ENCODE assay signal across 19 cellular contexts in the genomic region with DNA sequence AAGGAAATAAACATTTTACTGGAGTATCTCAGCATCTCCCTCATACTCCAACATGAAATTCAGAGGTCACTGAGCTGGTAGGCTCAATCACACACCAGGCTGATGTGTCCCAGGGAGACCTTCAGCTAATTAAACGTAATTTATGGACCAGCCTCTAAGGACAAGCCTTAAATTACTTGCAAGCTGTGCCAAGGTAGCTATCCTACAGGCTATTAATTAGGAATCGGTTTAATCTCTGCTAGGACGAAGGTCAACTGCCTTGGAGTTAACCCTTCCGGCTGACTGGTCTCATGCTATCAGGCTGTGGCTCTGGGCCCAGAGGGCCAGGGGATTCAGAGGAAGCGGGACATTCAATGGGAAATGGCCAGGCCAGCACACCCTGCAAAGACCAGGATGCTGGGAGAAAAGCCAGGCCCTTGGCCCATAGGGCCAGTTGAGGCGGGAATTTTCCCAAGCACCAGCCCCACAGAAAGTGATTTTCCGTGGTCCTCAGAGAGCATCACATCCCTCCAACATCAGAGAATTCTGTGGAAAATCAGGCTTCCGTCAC. TPM values are rescaled to one million over a fixed set of nuclear protein-coding genes. Genes with fewer than 3 reads are reported as not detected.
DNase-seq lines count a peak whose midpoint lies in the region; ATAC-seq and TF ChIP-seq lines count a peak whose summit lies in the region.
"Had no signal": no experiment of that assay in that cellular context is flagged by ENCODE, and none has a peak within 500 bp of the region (broad histone marks: within the 10 kb centered on the region; RNA-seq: fewer than 3 reads in every experiment).

No MANE protein-coding gene starts in this region.

- POLR2A ChIA-PET in CD8-positive, alpha-beta memory T cell (lab: Charles Lee), result interaction anchor here (0.5 to 1.2 kb wide), 4 partner anchors 19 to 440 kb away, joined by 3 to 4 read pairs (median 4); partner anchors contain the start of gene DHRS3

- H3K27ac ChIP-seq in VCaP (peak overlapping the region; percentile 92), gastroesophageal sphincter (peak overlapping the region; percentile 12 to 95 (median 91)), sigmoid colon (peak overlapping the region; percentile 90 to 99 (median 94)), endodermal cell (ENCODE audit: low read depth, low read length) (no peak overlapping the region)
- H3K27ac ChIP-seq in CD8-positive, alpha-beta memory T cell (ENCODE audit: low read depth, low read length), result no peak overlapping the region
- H3K27ac ChIP-seq: RWPE1 had no signal

- H3K4me1 Mint-ChIP-seq in Calu3 (ENCODE audit: low read depth, unreplicated experiment) (peaks cover 63% of the 10 kb centered on the region), chondrocyte (ENCODE audit: low read depth) (peaks cover 36% of the 10 kb centered on the region), endodermal cell (peaks cover 22% of the 10 kb centered on the region)
- peaks cover 41 to 79% (median 61%) of the 10 kb centered on the region in 3 donors for H3K4me1 Mint-ChIP-seq in CD8-positive, alpha-beta memory T cell

- no peak for DNase-seq in Calu3
- no peak for DNase-seq in sigmoid colon
- no peak for DNase-seq in chondrocyte (ENCODE audit: low spot score)
- no peak for DNase-seq in endodermal cell
- no peak for DNase-seq in CD8-positive, alpha-beta memory T cell
- DNase-seq: activated CD8-positive, alpha-beta memory T cell treated with anti-CD3 and anti-CD28 coated beads for 24 hours; activated naive CD8-positive, alpha-beta T cell treated with anti-CD3 and anti-CD28 coated beads, Interleukin-2, amount 10 ng/mL, durations not matched to agents 7 days and 5 days; caudate nucleus; CD4-positive, alpha-beta memory T cell; HFFc6; Karpas-422; NCI-H1105 treated with DMSO at 0.1 percent for 48 hours; NCI-H2171 treated with DMSO at 0.1 percent for 48 hours had no signal

- H3K36me3 Mint-ChIP-seq in Calu3 (ENCODE audit: insufficient read depth, unreplicated experiment) (peaks cover 96% of the 10 kb centered on the region), chondrocyte (ENCODE audit: low read depth) (peaks cover 2% of the 10 kb centered on the region), endodermal cell (ENCODE audit: low read depth) (no peaks in the 10 kb centered on the region)
- peaks cover 0 to 6% (median 4%) of the 10 kb centered on the region in 3 donors for H3K36me3 Mint-ChIP-seq in CD8-positive, alpha-beta memory T cell

- no peak for TF ChIP-seq CTCF in Calu3 (IDR thresholded peaks at IDR 0.05; ENCODE audit: unreplicated experiment)
- no peak for TF ChIP-seq CTCF in VCaP (conservative IDR thresholded peaks at IDR 0.05)
- no peak for TF ChIP-seq CTCF in gastroesophageal sphincter (IDR thresholded peaks at IDR 0.05)
- TF ChIP-seq CTCF in sigmoid colon (IDR thresholded peaks at IDR 0.05), result no peak
- TF ChIP-seq CTCF in chondrocyte (IDR thresholded peaks at IDR 0.05), result no peak
- TF ChIP-seq CTCF in endodermal cell (conservative IDR thresholded peaks at IDR 0.05), result no peak

- H3K9me3 Mint-ChIP-seq in Calu3 (ENCODE audit: low read depth, unreplicated experiment), result no peaks in the 10 kb centered on the region
- no peaks in the 10 kb centered on the region for H3K9me3 Mint-ChIP-seq in chondrocyte (ENCODE audit: low read depth)
- no peaks in the 10 kb centered on the region for H3K9me3 Mint-ChIP-seq in endodermal cell
- no peaks in the 10 kb centered on the region for H3K9me3 Mint-ChIP-seq in CD8-positive, alpha-beta memory T cell
- H3K9me3 Mint-ChIP-seq: activated naive CD8-positive, alpha-beta T cell treated with anti-CD3 and anti-CD28 coated beads, Interleukin-2, amount 10 ng/mL, durations not matched to agents 7 days and 5 days; CD4-positive, alpha-beta memory T cell; HFFc6; stimulated activated naive CD8-positive, alpha-beta T cell treated with anti-CD3 and anti-CD28 coated beads, Interleukin-15, Interleukin-2, amounts not matched to agents 100 ng/mL and 50 ng/mL, for 24 hours had no signal

- TF ChIP-seq EP300 in gastroesophageal sphincter (IDR thresholded peaks at IDR 0.05), result no peak
- TF ChIP-seq EP300 in sigmoid colon (IDR thresholded peaks at IDR 0.05), result no peak

- H3K4me3 Mint-ChIP-seq in Calu3 (ENCODE audit: low read depth, unreplicated experiment), result no peak overlapping the region
- H3K4me3 Mint-ChIP-seq in chondrocyte (ENCODE audit: unreplicated experiment), result no peak overlapping the region
- H3K4me3 Mint-ChIP-seq in endodermal cell, result no peak overlapping the region
- H3K4me3 Mint-ChIP-seq in CD8-positive, alpha-beta memory T cell, result no peak overlapping the region
- H3K4me3 Mint-ChIP-seq: activated naive CD8-positive, alpha-beta T cell treated with anti-CD3 and anti-CD28 coated beads, Interleukin-2, amount 10 ng/mL, durations not matched to agents 7 days and 5 days; HFFc6; stimulated activated naive CD8-positive, alpha-beta T cell treated with anti-CD3 and anti-CD28 coated beads, Interleukin-15, Interleukin-2, amounts not matched to agents 100 ng/mL and 50 ng/mL, for 24 hours had no signal

- H3K9ac ChIP-seq in endodermal cell (ENCODE audit: extremely low read depth, low read length, poor library complexity, severe bottlenecking), result no peak overlapping the region

- H3K27ac Mint-ChIP-seq in Calu3 (ENCODE audit: unreplicated experiment) (peak overlapping the region; percentile 79), chondrocyte (ENCODE audit: unreplicated experiment) (no peak overlapping the region), endodermal cell (no peak overlapping the region)
- H3K27ac Mint-ChIP-seq in CD8-positive, alpha-beta memory T cell, result peak overlapping the region in 2 of 8 donors; percentile 26 to 61
- H3K27ac Mint-ChIP-seq: HFFc6; stimulated activated naive CD8-positive, alpha-beta T cell treated with anti-CD3 and anti-CD28 coated beads, Interleukin-15, Interleukin-2, amounts not matched to agents 100 ng/mL and 50 ng/mL, for 24 hours had no signal

- H3K36me3 ChIP-seq in gastroesophageal sphincter (peaks cover 0 to 9% of the 10 kb centered on the region in 2 donors), sigmoid colon (no peaks in the 10 kb centered on the region), endodermal cell (ENCODE audit: control insufficient read depth, insufficient read depth, low read length) (no peaks in the 10 kb centered on the region)
- H3K36me3 ChIP-seq in CD8-positive, alpha-beta memory T cell (ENCODE audit: insufficient read depth, low read length), result peaks cover 6% of the 10 kb centered on the region

- intact Hi-C loops in Calu3 (cut with micrococcal nuclease; ENCODE audit: unreplicated experiment) (loop anchor here (5.0 kb wide), 1 partner anchor 122 kb away; no protein-coding TSS in a partner anchor), sigmoid colon (cut with DNase I) (loop anchor here (5.0 kb wide), 1 partner anchor 122 kb away; no protein-coding TSS in a partner anchor)

- H3K4me3 ChIP-seq in gastroesophageal sphincter, result no peak overlapping the region
- no peak overlapping the region for H3K4me3 ChIP-seq in sigmoid colon
- H3K4me3 ChIP-seq in endodermal cell (ENCODE audit: low read length), result no peak overlapping the region
- no peak overlapping the region for H3K4me3 ChIP-seq in CD8-positive, alpha-beta memory T cell (ENCODE audit: low read length)

- H3K27me3 ChIP-seq in gastroesophageal sphincter, result no peaks in the 10 kb centered on the region
- no peaks in the 10 kb centered on the region for H3K27me3 ChIP-seq in sigmoid colon
- H3K27me3 ChIP-seq in endodermal cell (ENCODE audit: control insufficient read depth, insufficient read depth, low read length, poor library complexity, severe bottlenecking), result peaks cover 90% of the 10 kb centered on the region
- no peaks in the 10 kb centered on the region for H3K27me3 ChIP-seq in CD8-positive, alpha-beta memory T cell (ENCODE audit: insufficient read depth, low read length, poor library complexity, severe bottlenecking)

- WGBS in gastroesophageal sphincter (ENCODE audit: low coverage in 1 of 2), 2 donors, result 57 to 60% methylated on average over 1 to 5 of the region's 8 CpGs
- WGBS in sigmoid colon, 2 donors, result 78 to 82% methylated on average over 8 of the region's 8 CpGs
- WGBS in endodermal cell (ENCODE audit: insufficient coverage in 1 of 2, insufficient read length in 1 of 2), 2 experiments, result 89 to 91% methylated on average over 7 to 8 of the region's 8 CpGs

- H3K4me1 ChIP-seq in gastroesophageal sphincter (peaks cover 5 to 100% (median 91%) of the 10 kb centered on the region in 3 donors), sigmoid colon (peaks cover 0 to 100% (median 98%) of the 10 kb centered on the region in 4 donors), endodermal cell (ENCODE audit: control insufficient read depth, insufficient read depth, low read length) (peaks cover 6% of the 10 kb centered on the region)
- peaks cover 73% of the 10 kb centered on the region for H3K4me1 ChIP-seq in CD8-positive, alpha-beta memory T cell (ENCODE audit: insufficient read depth, low read length)

- CTCF ChIA-PET in Calu3 (lab: Charles Lee), result no interaction called here
- CTCF ChIA-PET in CD8-positive, alpha-beta memory T cell (lab: Charles Lee), result interaction anchor here (1.1 to 2.0 kb wide), 5 partner anchors 18 to 60 kb away, joined by 3 to 10 read pairs (median 7); partner anchors contain the start of gene DHRS3

- ATAC-seq in gastroesophageal sphincter, result no peak
- no peak for ATAC-seq in GM21526 (IDR thresholded peaks at IDR 0.05; ENCODE audit: low FRiP score, unreplicated experiment)

- no peaks in the 10 kb centered on the region for H3K9me3 ChIP-seq in gastroesophageal sphincter
- H3K9me3 ChIP-seq in sigmoid colon, result no peaks in the 10 kb centered on the region
- no peaks in the 10 kb centered on the region for H3K9me3 ChIP-seq in endodermal cell (ENCODE audit: control insufficient read depth, low read length)
- no peaks in the 10 kb centered on the region for H3K9me3 ChIP-seq in CD8-positive, alpha-beta memory T cell (ENCODE audit: low read length)

- TF ChIP-seq POLR2A in gastroesophageal sphincter (IDR thresholded peaks at IDR 0.05), result no peak
- no peak for TF ChIP-seq POLR2A in sigmoid colon (IDR thresholded peaks at IDR 0.05)

- no TSS peak for BruUV-seq in Calu3 (replicated peaks; lab: Mats Ljungman, UMichigan)

- no peaks in the 10 kb centered on the region for H3K27me3 Mint-ChIP-seq in Calu3 (ENCODE audit: unreplicated experiment)
- no peaks in the 10 kb centered on the region for H3K27me3 Mint-ChIP-seq in chondrocyte (ENCODE audit: low read depth)
- peaks cover 92% of the 10 kb centered on the region for H3K27me3 Mint-ChIP-seq in endodermal cell (ENCODE audit: insufficient read depth)
- H3K27me3 Mint-ChIP-seq in CD8-positive, alpha-beta memory T cell, result peaks cover 0 to 3% of the 10 kb centered on the region in 2 donors
- H3K27me3 Mint-ChIP-seq: activated naive CD8-positive, alpha-beta T cell treated with anti-CD3 and anti-CD28 coated beads, Interleukin-2, amount 10 ng/mL, durations not matched to agents 7 days and 5 days; CD4-positive, alpha-beta memory T cell; stimulated activated naive CD8-positive, alpha-beta T cell treated with anti-CD3 and anti-CD28 coated beads, Interleukin-15, Interleukin-2, amounts not matched to agents 100 ng/mL and 50 ng/mL, for 24 hours had no signal

RNA-seq across cellular contexts. Expression of gene DHRS3, which starts 19.0 kb away (rescaled TPM):
- 173 and 239 TPM in 2 replicates for total RNA-seq in Calu3 (2022)
- total RNA-seq in gastroesophageal sphincter, result 100 to 1,000 TPM; 115 to 211 (median 186) TPM
- total RNA-seq in sigmoid colon, result 100 to 1,000 TPM in 1 of 4 donors, 10 to 100 TPM in 3; 47.1 to 102 (median 73.1) TPM
- polyA plus RNA-seq in sigmoid colon, result 10 to 100 TPM; 34.8 to 47.9 (median 36.5) TPM
- total RNA-seq in chondrocyte, result 28.0 to 31.9 TPM (median 31.8 TPM) in 3 replicates
- total RNA-seq in endodermal cell, result 1 to 10 TPM; 9.2 to 9.8 TPM
- 5.2 TPM for polyA plus RNA-seq in endodermal cell (2013, experiment 1 of 2)
- 4.6 TPM for polyA plus RNA-seq in endodermal cell (2013, experiment 2 of 2)
- 100 to 1,000 TPM; 117 to 123 TPM for total RNA-seq in CD8-positive, alpha-beta memory T cell
- polyA plus RNA-seq in CD8-positive, alpha-beta memory T cell, result 31.9 TPM

RNA-seq across cellular contexts. Expression of gene AADACL4, which starts 44.9 kb away (rescaled TPM):
- total RNA-seq in Calu3 (2022) (not detected in 2 replicates), gastroesophageal sphincter (not detected), sigmoid colon (not detected), chondrocyte (not detected in 3 replicates), endodermal cell (not detected)
- under 1 TPM in 1 of 3 donors, not detected in 2; 0.04 TPM for polyA plus RNA-seq in sigmoid colon
- polyA plus RNA-seq in endodermal cell (2013, experiment 1 of 2), result not detected
- not detected for polyA plus RNA-seq in endodermal cell (2013, experiment 2 of 2)
- total RNA-seq in CD8-positive, alpha-beta memory T cell, result not detected
- not detected for polyA plus RNA-seq in CD8-positive, alpha-beta memory T cell
- total RNA-seq: activated naive CD8-positive, alpha-beta T cell treated with anti-CD3 and anti-CD28 coated beads, Interleukin-2, amount 10 ng/mL, durations not matched to agents 7 days and 5 days; CD4-positive, alpha-beta memory T cell; HFFc6; pulmonary artery endothelial cell had no signal
- polyA plus RNA-seq: CD4-positive, alpha-beta memory T cell had no signal

Comparison
In these comparisons a context has a peak if more than half of its experiments do, and no peak if none do; other contexts are left out.
1. H3K27ac ChIP-seq: peak in VCaP (single experiment), gastroesophageal sphincter (4 of 4) and sigmoid colon (4 of 4); none in endodermal cell (single experiment) and CD8-positive, alpha-beta memory T cell (single experiment).